In genomic region chr5:120567066-120567465, GRCh38 we compare ENCODE assay signal across 21 cellular contexts.
"Had no signal": no experiment of that assay in that cellular context is flagged by ENCODE, and none has a peak within 500 bp of the region (broad histone marks: within the 10 kb centered on the region; RNA-seq: fewer than 3 reads in every experiment).

No MANE protein-coding gene starts in this region.

- DNase-seq: Karpas-422, KG1, MM.1S, NCI-H1092 treated with DMSO at 0.1 percent for 48 hours, NCI-H1436, NCI-H187, NCI-H2029, NCI-H2081 treated with DMSO at 0.1 percent for 48 hours, NCI-H2171, NCI-H226, NCI-H446, NCI-H510A, NCI-H524 treated with DMSO at 0.1 percent for 48 hours, NCI-H69, NCI-H774, Right ventricle myocardium superior, RPMI8226, SIG-M5 had no signal

- H3K27ac ChIP-seq: SJSA1, SK-N-MC had no signal

- H3K9me3 ChIP-seq: SJSA1 had no signal

- H3K36me3 ChIP-seq: SJSA1 had no signal

- ATAC-seq: HepG2 had no signal

- H3K27me3 ChIP-seq: SJSA1 had no signal

- H3K4me3 ChIP-seq: SJSA1, SK-N-MC had no signal
